ENCODE assay signal across 17 cellular contexts in the genomic region with DNA sequence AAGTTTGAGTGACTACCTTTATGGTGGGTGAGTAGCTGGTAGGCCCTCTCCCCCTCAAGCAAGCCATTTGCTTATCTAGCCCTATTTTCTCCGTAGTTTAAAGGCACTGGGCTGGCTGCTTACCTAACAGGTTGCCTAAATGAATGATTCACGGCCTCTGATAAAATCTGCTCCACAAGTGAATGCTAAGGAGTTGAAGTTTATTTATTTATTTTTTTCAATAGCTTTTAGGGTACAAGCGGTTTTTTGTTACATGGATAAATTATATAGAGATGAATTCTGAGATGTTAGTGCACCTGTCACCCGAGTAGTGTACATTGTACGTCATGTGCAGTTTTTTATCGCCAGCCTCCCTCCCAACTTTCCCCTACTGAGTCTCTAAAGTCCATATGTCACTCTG. TPM values are rescaled to one million over a fixed set of nuclear protein-coding genes. Genes with fewer than 3 reads are reported as not detected.
DNase-seq lines count a peak whose midpoint lies in the region; ATAC-seq and TF ChIP-seq lines count a peak whose summit lies in the region.
"Had no signal": no experiment of that assay in that cellular context is flagged by ENCODE, and none has a peak within 500 bp of the region (broad histone marks: within the 10 kb centered on the region; RNA-seq: fewer than 3 reads in every experiment).

No MANE protein-coding gene starts in this region.

- no peak for DNase-seq in CD4-positive, CD25-positive, alpha-beta regulatory T cell
- no peak for DNase-seq in CD4-positive, alpha-beta memory T cell
- DNase-seq in PC-9 (peak in 1 of 2 experiments; percentile 63), cerebellum (ENCODE audit: low spot score) (no peak), midbrain (lab: John Stamatoyannopoulos, UW) (no peak)
- no peak for DNase-seq in naive thymus-derived CD4-positive, alpha-beta T cell
- no peak for DNase-seq in T-helper 2 cell treated with Interferon-gamma antibody and Interleukin-4, amounts not matched to agents 5 μg/mL and 100 μg/mL, for 36 hours (ENCODE audit: low spot score)
- DNase-seq: EL, KG1, NCI-H1105, NCI-H226, Peyer's patch, SK-N-SH had no signal

- CTCF ChIA-PET in CD4-positive, alpha-beta memory T cell (lab: Charles Lee; ENCODE audit: partially characterized antibody) = interaction anchor here (1.0 to 10.7 kb wide), 9 partner anchors 8 to 1279 kb away, joined by 3 to 120 read pairs (median 12); partner anchors contain the start of genes CDH26, FAM217B, PPP1R3D and SYCP2
- CTCF ChIA-PET in PC-9 (lab: Charles Lee) = interaction anchor here (1.1 kb wide), 1 partner anchor 100 kb away, joined by 4 read pairs; no protein-coding TSS in a partner anchor
- CTCF ChIA-PET in naive thymus-derived CD4-positive, alpha-beta T cell (lab: Charles Lee) = interaction anchor here (0.7 to 2.6 kb wide), 5 partner anchors 9 to 313 kb away, joined by 3 to 13 read pairs (median 4); partner anchors contain the start of genes CDH26, FAM217B and PPP1R3D

- peaks cover 5% of the 10 kb centered on the region for H3K36me3 ChIP-seq in CD4-positive, CD25-positive, alpha-beta regulatory T cell (ENCODE audit: control insufficient read depth, insufficient read depth, low read length)
- H3K36me3 ChIP-seq in CD4-positive, alpha-beta memory T cell (ENCODE audit: insufficient read depth, low read length) = peaks cover 6% of the 10 kb centered on the region
- H3K36me3 ChIP-seq in PC-9 (ENCODE audit: low read depth) = 0 out of 2 replicates have a peak, but pooled peaks cover 3% of the 10 kb centered on the region
- H3K36me3 ChIP-seq in naive thymus-derived CD4-positive, alpha-beta T cell (ENCODE audit: control insufficient read depth in 2 of 3, insufficient read depth in 3 of 3, low read length in 3 of 3) = peaks cover 0 to 1% (median 0%) of the 10 kb centered on the region in 3 experiments

- no peaks in the 10 kb centered on the region for H4K20me1 ChIP-seq in PC-9 (ENCODE audit: insufficient read depth)
- H4K20me1 ChIP-seq: BLaER1 had no signal

- peak overlapping the region; percentile 10; the same call in 1 of the 2 replicates for H3K4me2 ChIP-seq in PC-9
- H3K4me2 ChIP-seq: BLaER1, SK-N-SH had no signal

- H3K27ac Mint-ChIP-seq in CD4-positive, CD25-positive, alpha-beta regulatory T cell = peak overlapping the region in 1 of 3 donors; percentile 78
- peak overlapping the region; percentile 36 to 82 (median 59) for H3K27ac Mint-ChIP-seq in CD4-positive, alpha-beta memory T cell
- peak overlapping the region in 8 of 9 donors; percentile 34 to 89 (median 71) for H3K27ac Mint-ChIP-seq in naive thymus-derived CD4-positive, alpha-beta T cell
- H3K27ac Mint-ChIP-seq in T-helper 2 cell treated with Interferon-gamma antibody and Interleukin-4, amounts not matched to agents 5 μg/mL and 100 μg/mL, for 36 hours = no peak overlapping the region

- H3K27me3 Mint-ChIP-seq in CD4-positive, CD25-positive, alpha-beta regulatory T cell = no peaks in the 10 kb centered on the region
- H3K27me3 Mint-ChIP-seq in CD4-positive, alpha-beta memory T cell = no peaks in the 10 kb centered on the region
- H3K27me3 Mint-ChIP-seq in naive thymus-derived CD4-positive, alpha-beta T cell = no peaks in the 10 kb centered on the region
- H3K27me3 Mint-ChIP-seq in T-helper 2 cell treated with Interferon-gamma antibody and Interleukin-4, amounts not matched to agents 5 μg/mL and 100 μg/mL, for 36 hours (ENCODE audit: low read depth) = no peaks in the 10 kb centered on the region

- H3K27ac ChIP-seq in CD4-positive, CD25-positive, alpha-beta regulatory T cell (ENCODE audit: insufficient read depth, low read length, poor library complexity, severe bottlenecking) = peak overlapping the region; percentile 17
- H3K27ac ChIP-seq in CD4-positive, alpha-beta memory T cell (ENCODE audit: low read depth, low read length) = no peak overlapping the region
- no peak overlapping the region for H3K27ac ChIP-seq in PC-9
- H3K27ac ChIP-seq in naive thymus-derived CD4-positive, alpha-beta T cell (ENCODE audit: low read depth, low read length) = no peak overlapping the region
- H3K27ac ChIP-seq: BLaER1, Peyer's patch had no signal

- H3K27me3 ChIP-seq in CD4-positive, CD25-positive, alpha-beta regulatory T cell (ENCODE audit: control insufficient read depth, insufficient read depth, low read length) = no peaks in the 10 kb centered on the region
- H3K27me3 ChIP-seq in CD4-positive, alpha-beta memory T cell (ENCODE audit: insufficient read depth, low read length) = no peaks in the 10 kb centered on the region
- H3K27me3 ChIP-seq in PC-9 (ENCODE audit: insufficient read depth, low read depth) = no peaks in the 10 kb centered on the region
- no peaks in the 10 kb centered on the region for H3K27me3 ChIP-seq in naive thymus-derived CD4-positive, alpha-beta T cell (ENCODE audit: control insufficient read depth in 2 of 2, insufficient read depth in 2 of 2, low read length in 2 of 2)
- H3K27me3 ChIP-seq: BLaER1, Peyer's patch had no signal

- POLR2A ChIA-PET in CD4-positive, alpha-beta memory T cell (lab: Charles Lee; ENCODE audit: partially characterized antibody) = interaction anchor here (1.3 to 5.5 kb wide), 2 partner anchors 10 to 107 kb away, joined by 5 to 39 read pairs; partner anchors contain the start of genes FAM217B and PPP1R3D
- POLR2A ChIA-PET in PC-9 (lab: Charles Lee; ENCODE audit: unreplicated experiment) = interaction anchor here (0.7 kb wide), 1 partner anchor 100 kb away, joined by 6 read pairs; no protein-coding TSS in a partner anchor
- POLR2A ChIA-PET in naive thymus-derived CD4-positive, alpha-beta T cell (lab: Charles Lee) = interaction anchor here (4.0 kb wide), 1 partner anchor 10 kb away, joined by 21 read pairs; the partner anchor contains the start of genes FAM217B and PPP1R3D

- H3K4me1 ChIP-seq in CD4-positive, CD25-positive, alpha-beta regulatory T cell (ENCODE audit: control insufficient read depth, insufficient read depth, low read length, poor library complexity, severe bottlenecking) = peaks cover 4% of the 10 kb centered on the region
- H3K4me1 ChIP-seq in CD4-positive, alpha-beta memory T cell (ENCODE audit: insufficient read depth, low read length) = peaks cover 10% of the 10 kb centered on the region
- peaks cover 28% of the 10 kb centered on the region for H3K4me1 ChIP-seq in PC-9 (replicated peaks; ENCODE audit: insufficient read depth)
- H3K4me1 ChIP-seq in naive thymus-derived CD4-positive, alpha-beta T cell (ENCODE audit: control insufficient read depth in 2 of 2, insufficient read depth in 2 of 2, low read length in 2 of 2) = peaks cover 0 to 10% of the 10 kb centered on the region in 2 donors

- H3F3A ChIP-seq in PC-9 (ENCODE audit: insufficient read depth, low read depth) = peaks cover 29% of the 10 kb centered on the region

- H3K9me3 ChIP-seq in CD4-positive, CD25-positive, alpha-beta regulatory T cell (ENCODE audit: control insufficient read depth in 2 of 2, low read length in 2 of 2) = no peaks in the 10 kb centered on the region
- H3K9me3 ChIP-seq in CD4-positive, alpha-beta memory T cell (ENCODE audit: control insufficient read depth in 1 of 2, low read length in 2 of 2) = no peaks in the 10 kb centered on the region
- no peaks in the 10 kb centered on the region for H3K9me3 ChIP-seq in PC-9 (ENCODE audit: insufficient read depth, low read depth)
- H3K9me3 ChIP-seq in naive thymus-derived CD4-positive, alpha-beta T cell (ENCODE audit: control insufficient read depth in 2 of 3, low read length in 3 of 3) = no peaks in the 10 kb centered on the region
- H3K9me3 ChIP-seq: BLaER1, Peyer's patch, SK-N-SH had no signal

- H3K4me3 ChIP-seq in CD4-positive, CD25-positive, alpha-beta regulatory T cell (ENCODE audit: low read depth, low read length) = no peak overlapping the region
- H3K4me3 ChIP-seq in CD4-positive, alpha-beta memory T cell (ENCODE audit: low read length in 2 of 2) = no peak overlapping the region
- no peak overlapping the region for H3K4me3 ChIP-seq in PC-9
- H3K4me3 ChIP-seq in naive thymus-derived CD4-positive, alpha-beta T cell (ENCODE audit: low read length) = no peak overlapping the region
- H3K4me3 ChIP-seq: BLaER1, Peyer's patch had no signal

- H3K9me2 ChIP-seq in PC-9 (ENCODE audit: insufficient read depth) = no peaks in the 10 kb centered on the region
- H3K9me2 ChIP-seq: SK-N-SH had no signal

- H3K4me3 Mint-ChIP-seq in CD4-positive, CD25-positive, alpha-beta regulatory T cell = no peak overlapping the region
- no peak overlapping the region for H3K4me3 Mint-ChIP-seq in CD4-positive, alpha-beta memory T cell
- no peak overlapping the region for H3K4me3 Mint-ChIP-seq in naive thymus-derived CD4-positive, alpha-beta T cell
- no peak overlapping the region for H3K4me3 Mint-ChIP-seq in T-helper 2 cell treated with Interferon-gamma antibody and Interleukin-4, amounts not matched to agents 5 μg/mL and 100 μg/mL, for 36 hours

- no peaks in the 10 kb centered on the region for H3K9me3 Mint-ChIP-seq in CD4-positive, CD25-positive, alpha-beta regulatory T cell
- H3K9me3 Mint-ChIP-seq in CD4-positive, alpha-beta memory T cell = no peaks in the 10 kb centered on the region
- no peaks in the 10 kb centered on the region for H3K9me3 Mint-ChIP-seq in naive thymus-derived CD4-positive, alpha-beta T cell
- H3K9me3 Mint-ChIP-seq in T-helper 2 cell treated with Interferon-gamma antibody and Interleukin-4, amounts not matched to agents 5 μg/mL and 100 μg/mL, for 36 hours = no peaks in the 10 kb centered on the region

- no TSS peak for BruUV-seq in PC-9 (replicated peaks; lab: Mats Ljungman, UMichigan)

- intact Hi-C loops in CD4-positive, alpha-beta memory T cell (cut with micrococcal nuclease) = loop anchor here (1.0 to 5.0 kb wide), 5 partner anchors 10 to 1937 kb away; partner anchors contain the start of genes FAM217B and PPP1R3D
- intact Hi-C loops in PC-9 (cut with micrococcal nuclease; ENCODE audit: unreplicated experiment) = loop anchor here (1.0 to 10.0 kb wide), 4 partner anchors 100 to 355 kb away; no protein-coding TSS in a partner anchor
- intact Hi-C loops in naive thymus-derived CD4-positive, alpha-beta T cell (cut with micrococcal nuclease) = loop anchor here (1.0 to 10.0 kb wide), 13 partner anchors 10 to 1645 kb away; partner anchors contain the start of genes FAM217B (in 1 of the 2), PPP1R3D (in 1 of the 2), RAB22A (in 1 of the 2) and VAPB (in 1 of the 2)

- H3K79me2 ChIP-seq in PC-9 (ENCODE audit: low read depth) = no peaks in the 10 kb centered on the region; the same call in 1 of the 2 replicates

- no peaks in the 10 kb centered on the region for H3K36me3 Mint-ChIP-seq in CD4-positive, CD25-positive, alpha-beta regulatory T cell
- H3K36me3 Mint-ChIP-seq in CD4-positive, alpha-beta memory T cell = peaks cover 6 to 17% of the 10 kb centered on the region in 2 donors
- H3K36me3 Mint-ChIP-seq in naive thymus-derived CD4-positive, alpha-beta T cell = peaks cover 0 to 7% (median 0%) of the 10 kb centered on the region in 5 donors
- peaks cover 12% of the 10 kb centered on the region for H3K36me3 Mint-ChIP-seq in T-helper 2 cell treated with Interferon-gamma antibody and Interleukin-4, amounts not matched to agents 5 μg/mL and 100 μg/mL, for 36 hours (ENCODE audit: low read depth)

- no peak for TF ChIP-seq CTCF in PC-9 (conservative IDR thresholded peaks at IDR 0.05)

- ATAC-seq in CD4-positive, CD25-positive, alpha-beta regulatory T cell (ENCODE audit: low read depth in 2 of 2) = no peak
- ATAC-seq in naive thymus-derived CD4-positive, alpha-beta T cell = no peak
- ATAC-seq in GM21390 (IDR thresholded peaks at IDR 0.05; ENCODE audit: unreplicated experiment) = no peak
- ATAC-seq: HCT116, Right ventricle myocardium inferior had no signal

- no peak overlapping the region for H2AFZ ChIP-seq in PC-9

- peaks cover 14 to 33% (median 23%) of the 10 kb centered on the region in 4 donors for H3K4me1 Mint-ChIP-seq in CD4-positive, CD25-positive, alpha-beta regulatory T cell
- peaks cover 10 to 19% (median 11%) of the 10 kb centered on the region in 4 donors for H3K4me1 Mint-ChIP-seq in CD4-positive, alpha-beta memory T cell
- peaks cover 8 to 32% (median 21%) of the 10 kb centered on the region in 7 donors for H3K4me1 Mint-ChIP-seq in naive thymus-derived CD4-positive, alpha-beta T cell
- peaks cover 24% of the 10 kb centered on the region for H3K4me1 Mint-ChIP-seq in T-helper 2 cell treated with Interferon-gamma antibody and Interleukin-4, amounts not matched to agents 5 μg/mL and 100 μg/mL, for 36 hours (ENCODE audit: low read depth)

RNA-seq across cellular contexts. Expression of gene CDH26, which starts 8.3 kb away (rescaled TPM):
- 1.0 TPM for total RNA-seq in CD4-positive, CD25-positive, alpha-beta regulatory T cell
- polyA plus RNA-seq in CD4-positive, CD25-positive, alpha-beta regulatory T cell = under 1 TPM in 2 of 4 donors, not detected in 2; 0.24 to 0.31 TPM
- 1 to 10 TPM; 4.1 to 4.4 TPM for total RNA-seq in CD4-positive, alpha-beta memory T cell
- under 1 TPM in 1 of 2 donors, not detected in 1; 0.55 TPM for polyA plus RNA-seq in CD4-positive, alpha-beta memory T cell
- total RNA-seq in PC-9 (2021) (0.68 and 1.1 TPM in 2 replicates), cerebellum (1.2 TPM)
- 1 to 10 TPM in 4 of 5 experiments, under 1 TPM in 1; 0.58 to 6.6 (median 3.2) TPM for total RNA-seq in naive thymus-derived CD4-positive, alpha-beta T cell
- under 1 TPM in 1 of 2 donors, not detected in 1; 0.09 TPM for polyA plus RNA-seq in naive thymus-derived CD4-positive, alpha-beta T cell

RNA-seq across cellular contexts. Expression of gene FAM217B, which starts 9.7 kb away (rescaled TPM):
- total RNA-seq in CD4-positive, CD25-positive, alpha-beta regulatory T cell = 15.8 TPM
- polyA plus RNA-seq in CD4-positive, CD25-positive, alpha-beta regulatory T cell = 10 to 100 TPM; 23.3 to 30.1 (median 25.9) TPM
- 10 to 100 TPM; 43.7 to 44.1 TPM for total RNA-seq in CD4-positive, alpha-beta memory T cell
- polyA plus RNA-seq in CD4-positive, alpha-beta memory T cell = 10 to 100 TPM; 13.4 to 25.0 TPM
- total RNA-seq in PC-9 (2021) (11.7 and 20.2 TPM in 2 replicates), cerebellum (10.1 TPM)
- total RNA-seq in naive thymus-derived CD4-positive, alpha-beta T cell = 10 to 100 TPM; 19.3 to 47.4 (median 32.6) TPM
- 10 to 100 TPM; 20.4 to 28.0 TPM for polyA plus RNA-seq in naive thymus-derived CD4-positive, alpha-beta T cell

RNA-seq across cellular contexts. Expression of gene PPP1R3D, which starts 9.8 kb away (rescaled TPM):
- total RNA-seq in CD4-positive, CD25-positive, alpha-beta regulatory T cell = 5.3 TPM
- polyA plus RNA-seq in CD4-positive, CD25-positive, alpha-beta regulatory T cell = 1 to 10 TPM; 1.9 to 3.0 (median 2.1) TPM
- 10 to 100 TPM; 13.2 to 15.0 TPM for total RNA-seq in CD4-positive, alpha-beta memory T cell
- polyA plus RNA-seq in CD4-positive, alpha-beta memory T cell = 1 to 10 TPM; 2.2 to 2.8 TPM
- 9.0 and 9.9 TPM in 2 replicates for total RNA-seq in PC-9 (2021)
- total RNA-seq in naive thymus-derived CD4-positive, alpha-beta T cell = 10 to 100 TPM in 2 of 5 experiments, 1 to 10 TPM in 3; 4.1 to 11.8 (median 7.5) TPM
- 1 to 10 TPM; 1.6 to 1.7 TPM for polyA plus RNA-seq in naive thymus-derived CD4-positive, alpha-beta T cell
- 3.6 TPM for total RNA-seq in cerebellum

RNA-seq across cellular contexts. Expression of gene SYCP2, which starts 16.5 kb away (rescaled TPM):
- 9.1 TPM for total RNA-seq in CD4-positive, CD25-positive, alpha-beta regulatory T cell
- 1 to 10 TPM in 3 of 4 donors, under 1 TPM in 1; 0.32 to 1.7 (median 1.1) TPM for polyA plus RNA-seq in CD4-positive, CD25-positive, alpha-beta regulatory T cell
- 1 to 10 TPM; 4.0 to 5.4 TPM for total RNA-seq in CD4-positive, alpha-beta memory T cell
- 1 to 10 TPM in 1 of 2 donors, under 1 TPM in 1; 0.91 to 1.6 TPM for polyA plus RNA-seq in CD4-positive, alpha-beta memory T cell
- total RNA-seq in PC-9 (2021) (1.8 and 3.0 TPM in 2 replicates), cerebellum (4.2 TPM)
- 1 to 10 TPM; 2.5 to 7.8 (median 3.8) TPM for total RNA-seq in naive thymus-derived CD4-positive, alpha-beta T cell
- under 1 TPM; 0.47 to 0.76 TPM for polyA plus RNA-seq in naive thymus-derived CD4-positive, alpha-beta T cell
